5 cellular contexts compared by ENCODE assay signal in the genomic region with DNA sequence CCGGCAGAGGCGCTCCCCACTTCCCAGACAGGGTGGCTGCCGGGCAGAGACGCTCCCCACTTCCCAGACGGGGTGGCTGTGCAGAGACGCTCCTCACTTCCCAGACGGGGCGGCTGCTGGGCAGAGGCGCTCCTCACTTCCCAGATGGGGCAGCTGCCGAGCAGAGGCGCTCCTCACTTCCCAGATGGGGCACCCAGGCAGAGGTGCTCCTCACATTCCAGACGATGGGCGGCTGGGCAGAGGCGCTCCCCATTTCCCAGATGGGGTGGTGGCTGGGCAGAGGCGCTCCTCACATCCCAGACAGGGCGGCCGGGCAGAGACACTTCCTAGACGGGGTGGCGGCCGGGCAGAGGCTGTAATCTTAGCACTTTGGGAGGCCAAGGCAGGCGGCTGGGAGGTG. TPM values are rescaled to one million over a fixed set of nuclear protein-coding genes. Genes with fewer than 3 reads are reported as not detected.
"Had no signal": no experiment of that assay in that cellular context is flagged by ENCODE, and none has a peak within 500 bp of the region (broad histone marks: within the 10 kb centered on the region; RNA-seq: fewer than 3 reads in every experiment).

No MANE protein-coding gene starts in this region.

RNA-seq across cellular contexts. Expression of a gene that starts 43.8 kb away (rescaled TPM):
- total RNA-seq: GM23248, H4, H7, H9, HFFc6 had no signal
